In the genomic region with DNA sequence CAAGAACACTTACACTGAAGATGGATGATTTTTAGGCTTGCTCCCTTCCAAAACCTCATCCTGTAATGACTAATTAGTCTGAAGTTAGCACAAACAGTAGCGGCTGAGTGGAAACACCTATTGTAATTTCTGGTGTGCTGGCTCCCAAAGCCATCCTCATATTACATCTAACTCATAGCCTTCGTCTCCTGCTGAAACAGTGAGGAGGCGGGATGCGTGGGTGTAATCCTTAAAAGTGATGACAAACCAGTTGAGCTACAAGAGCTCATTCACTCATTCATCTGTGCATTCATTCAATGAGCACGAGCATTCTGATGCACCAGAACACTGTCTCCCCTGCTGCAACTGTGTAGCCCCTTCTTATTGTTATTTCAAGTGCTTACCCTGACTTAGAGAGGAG, we compare ENCODE assay signal across 25 cellular contexts.
DNase-seq lines count a peak whose midpoint lies in the region; ATAC-seq, FAIRE-seq and TF ChIP-seq lines count a peak whose summit lies in the region.
"Had no signal": no experiment of that assay in that cellular context is flagged by ENCODE, and none has a peak within 500 bp of the region (broad histone marks: within the 10 kb centered on the region; RNA-seq: fewer than 3 reads in every experiment).

No MANE protein-coding gene starts in this region.

- TF ChIP-seq RAD21 in K562 (CRISPR knock-in tag; conservative IDR thresholded peaks at IDR 0.05 in 1 of 2, IDR thresholded peaks at IDR 0.05 in 1 of 2), result no peak

- intact Hi-C loops in cardiac septum (cut with DNase I), result no loop called here
- intact Hi-C loops in K562 (cut with micrococcal nuclease), result no loop called here
- intact Hi-C loops in head of caudate nucleus (cut with DNase I), result no loop called here

- H3K79me2 ChIP-seq in K562 (ENCODE audit: control insufficient read depth, insufficient read depth, low read length), result no peaks in the 10 kb centered on the region

- FAIRE-seq in K562 (lab: Jason Lieb, UNC), result no peak
- FAIRE-seq: A549, D721Med, GM12878, GM12892, GM18507 had no signal

- ATAC-seq in K562, result no peak
- ATAC-seq: A549; CD8-positive, alpha-beta T cell; GM12878 had no signal

- no peaks in the 10 kb centered on the region for H3K9me1 ChIP-seq in K562 (ENCODE audit: control insufficient read depth, insufficient read depth, low read length)

- H3K4me1 ChIP-seq in right atrium auricular region, result no peaks in the 10 kb centered on the region
- no peaks in the 10 kb centered on the region for H3K4me1 ChIP-seq in K562 (replicated peaks in 1 of 2; ENCODE audit: control insufficient read depth in 2 of 2, insufficient read depth in 2 of 2, low read length in 2 of 2)
- H3K4me1 ChIP-seq: A549, BE2C, Caco-2 had no signal

- H3K4me3 ChIP-seq in right atrium auricular region (no peak overlapping the region), K562 (no peak overlapping the region)
- H3K4me3 ChIP-seq: A549, BLaER1, GM12878 had no signal

- H3K4me2 ChIP-seq in K562 (ENCODE audit: insufficient read depth, low read length), result no peak overlapping the region
- H3K4me2 ChIP-seq: A549, BLaER1 had no signal

- H2AFZ ChIP-seq in K562 (ENCODE audit: low read depth, low read length), result no peak overlapping the region

- in situ Hi-C loops in K562 (cut with MboI), result no loop called here

- H3K9ac ChIP-seq in K562 (ENCODE audit: insufficient read depth in 1 of 2, low read depth in 2 of 2, low read length in 2 of 2), result no peak overlapping the region
- H3K9ac ChIP-seq: BLaER1 had no signal

- 0 out of 2 replicates have a peak, but pooled peaks cover 2% of the 10 kb centered on the region for H4K20me1 ChIP-seq in K562 (replicated peaks; ENCODE audit: control insufficient read depth, insufficient read depth, low read length)
- H4K20me1 ChIP-seq: BLaER1 had no signal

- TF ChIP-seq EP300 in K562 (IDR thresholded peaks at IDR 0.05; ENCODE audit: low read length), result no peak

- H3K27me3 ChIP-seq in right atrium auricular region (no peaks in the 10 kb centered on the region), K562 (ENCODE audit: control insufficient read depth in 2 of 2, insufficient read depth in 2 of 2, low read length in 2 of 2) (peaks cover 0 to 3% of the 10 kb centered on the region in 2 experiments; a peak in 1 of 5 replicates)
- H3K27me3 ChIP-seq: BE2C, BLaER1 had no signal

- TF ChIP-seq CTCF in right atrium auricular region (IDR thresholded peaks at IDR 0.05), result no peak
- no peak for TF ChIP-seq CTCF in K562 (IDR thresholded peaks at IDR 0.05 in 2 of 3, conservative IDR thresholded peaks at IDR 0.05 in 1 of 3; ENCODE audit: insufficient read depth in 2 of 3, low read depth in 1 of 3, low read length in 3 of 3)

- no peak for TF ChIP-seq POLR2A in K562 (conservative IDR thresholded peaks at IDR 0.05)

- H3K27ac ChIP-seq in right atrium auricular region, result no peak overlapping the region
- no peak overlapping the region for H3K27ac ChIP-seq in K562 (ENCODE audit: extremely low read depth, low read depth, low read length)
- H3K27ac ChIP-seq: 22Rv1, A549, BLaER1 had no signal

- no TSS peak for BruUV-seq in K562 (replicated peaks; lab: Mats Ljungman, UMichigan)

- H3K36me3 ChIP-seq in right atrium auricular region (no peaks in the 10 kb centered on the region), K562 (ENCODE audit: control insufficient read depth, insufficient read depth, low read length) (no peaks in the 10 kb centered on the region)
- H3K36me3 ChIP-seq: BE2C, BLaER1 had no signal

- CTCF ChIA-PET in K562 (lab: Yijun Ruan, JAX; ENCODE audit: low intra/inter-chr PET ratio), result no interaction called here

- POLR2A ChIA-PET in K562 (lab: Yijun Ruan, JAX), result no interaction called here

- DNase-seq in right atrium auricular region (ENCODE audit: low spot score) (peak; percentile 5), cardiac septum (ENCODE audit: low spot score) (no peak), K562 (ENCODE audit: extremely low read depth in 1 of 4, low spot score in 3 of 4) (no peak), head of caudate nucleus (peak; percentile 33 to 88 (median 72)), occipital lobe (lab: John Stamatoyannopoulos, UW) (peak; percentile 29), inferior parietal cortex (ENCODE audit: extremely low spot score) (no peak), NCI-H345 treated with DMSO at 0.1 percent for 48 hours (lab: John Stamatoyannopoulos, UW; ENCODE audit: unreplicated experiment) (no peak)
- DNase-seq in stimulated activated naive CD4-positive, alpha-beta T cell treated with Interleukin-2 at 50 U/mL for 16 hours (lab: John Stamatoyannopoulos, UW), result no peak
- DNase-seq: AML-193; BE2C; C1 segment of cervical spinal cord; Caco-2; Calu3; CD4-positive, alpha-beta T cell; CD8-positive, alpha-beta T cell; DMS79 treated with DMSO at 0.1 percent for 48 hours; EL; GDM1 had no signal

- WGBS in K562 (ENCODE audit: insufficient coverage, low coverage, missing lambda C conversion rate), result 6% methylated on average over 5 of the region's 5 CpGs

- H3K9me3 ChIP-seq in right atrium auricular region, result peaks cover 4 to 27% of the 10 kb centered on the region in 2 donors
- no peaks in the 10 kb centered on the region for H3K9me3 ChIP-seq in K562 (replicated peaks; ENCODE audit: control insufficient read depth, insufficient read depth, low read depth, low read length)
- H3K9me3 ChIP-seq: A549, BE2C had no signal

TF ChIP-seq in K562, 482 proteins besides CTCF, POLR2A, EP300 and RAD21:
- TF ChIP-seq ZNF239 (CRISPR knock-in tag; IDR thresholded peaks at IDR 0.05) (no peak), EGR1 (conservative IDR thresholded peaks at IDR 0.05) (peak; percentile 41)

Comparison
In these comparisons a context has a peak if more than half of its experiments do, and no peak if none do; other contexts are left out.
1. DNase-seq: peak in right atrium auricular region (single experiment), head of caudate nucleus (42 of 42) and occipital lobe (single experiment); none in cardiac septum (single experiment), K562 (0 of 4), inferior parietal cortex (single experiment), stimulated activated naive CD4-positive, alpha-beta T cell treated with Interleukin-2 at 50 U/mL for 16 hours (single experiment) and NCI-H345 treated with DMSO at 0.1 percent for 48 hours (single experiment).